20 cellular contexts compared by ENCODE assay signal in the genomic region with DNA sequence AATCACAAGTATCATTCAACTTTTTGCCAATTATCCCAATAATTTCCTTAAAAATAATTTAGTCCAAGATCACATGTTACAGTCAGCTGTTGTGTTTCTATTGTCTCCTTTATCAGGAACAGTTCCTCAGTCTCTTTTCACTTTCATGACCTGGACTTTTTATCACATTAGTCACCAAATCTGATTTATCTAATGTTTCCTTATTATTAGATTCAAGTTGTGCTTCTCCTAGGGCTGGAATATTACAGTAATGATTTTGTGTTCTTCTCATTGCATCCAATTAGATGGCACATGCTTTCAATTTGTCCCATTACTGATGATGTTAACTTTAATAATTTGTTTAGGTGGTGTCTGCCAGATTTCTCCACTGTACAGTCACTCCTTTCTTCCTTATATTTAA.
DNase-seq lines count a peak whose midpoint lies in the region; ATAC-seq and TF ChIP-seq lines count a peak whose summit lies in the region.
"Had no signal": no experiment of that assay in that cellular context is flagged by ENCODE, and none has a peak within 500 bp of the region (broad histone marks: within the 10 kb centered on the region; RNA-seq: fewer than 3 reads in every experiment).

No MANE protein-coding gene starts in this region.

- H3K4me3 ChIP-seq in HCT116 (replicated peaks in 1 of 2; ENCODE audit: low read depth in 1 of 2, low read length in 2 of 2) (peak overlapping the region; percentile 54 to 60), gastrocnemius medialis (no peak overlapping the region)

- no peaks in the 10 kb centered on the region for H3K36me3 ChIP-seq in HCT116 (ENCODE audit: control insufficient read depth in 1 of 2, insufficient read depth in 2 of 2, low read length in 2 of 2)
- no peaks in the 10 kb centered on the region for H3K36me3 ChIP-seq in gastrocnemius medialis

- TF ChIP-seq CTCF in HCT116 (IDR thresholded peaks at IDR 0.05 in 2 of 3, conservative IDR thresholded peaks at IDR 0.05 in 1 of 3; ENCODE audit: borderline replicate concordance in 1 of 3, insufficient read depth in 1 of 3, low read depth in 2 of 3, low read length in 2 of 3) (no peak), gastrocnemius medialis (IDR thresholded peaks at IDR 0.05 in 4 of 5, conservative IDR thresholded peaks at IDR 0.05 in 1 of 5) (no peak)

- no peak for TF ChIP-seq RAD21 in HCT116 (IDR thresholded peaks at IDR 0.05; ENCODE audit: low read depth)

- in situ Hi-C loops in gastrocnemius medialis (cut with MboI; ENCODE audit: low sequenced_read_pairs in 4 of 4), result no loop called here

- peaks cover 86% of the 10 kb centered on the region for H3K79me2 ChIP-seq in HCT116 (ENCODE audit: insufficient read depth, low read length)

- peak overlapping the region; percentile 78 for H3K9ac ChIP-seq in HCT116 (ENCODE audit: low read length)
- H3K9ac ChIP-seq: KMS-11 had no signal

- BruUV-seq in HCT116 (replicated peaks; lab: Mats Ljungman, UMichigan), result no TSS peak

- intact Hi-C loops in HCT116 (cut with micrococcal nuclease), result no loop called here
- intact Hi-C loops in gastrocnemius medialis (cut with DNase I; ENCODE audit: low total_unique reads), result no loop called here

- H3K9me3 ChIP-seq in HCT116 (ENCODE audit: control insufficient read depth in 1 of 2, insufficient read depth in 1 of 2, low read depth in 1 of 2, low read length in 2 of 2) (no peaks in the 10 kb centered on the region), gastrocnemius medialis (no peaks in the 10 kb centered on the region)

- DNase-seq in HCT116 (ENCODE audit: low read depth, low spot score), result no peak
- peak; percentile 24 for DNase-seq in fibroblast of gingiva (ENCODE audit: low read depth)
- DNase-seq in pulmonary artery endothelial cell (ENCODE audit: low read depth, low spot score), result peak; percentile 39
- DNase-seq in gastrocnemius medialis, result no peak
- DNase-seq in activated effector memory CD4-positive, alpha-beta T cell treated with Interleukin-2 at 50 U/mL for 16 hours, result no peak
- no peak for DNase-seq in activated effector memory CD4-positive, alpha-beta T cell treated with anti-CD3 and anti-CD28 coated beads, Interleukin-2, amount 50 U/mL, for 16 hours
- no peak for DNase-seq in caudate nucleus (lab: John Stamatoyannopoulos, UW)
- DNase-seq: ACHN, AML-193, DMS 273 treated with DMSO at 0.1 percent for 48 hours, GF-D8, NCI-H1048, NCI-H146, NCI-H2081, NCI-H510A treated with DMSO at 0.1 percent for 48 hours had no signal

- RAD21 ChIA-PET in HCT116 (lab: Charles Lee; ENCODE audit: low non-redundant PET in 1 of 2, low total read pairs in 2 of 2, uncharacterized antibody in 2 of 2, unreplicated experiment in 2 of 2), result no interaction called here

- H3K27me3 ChIP-seq in HCT116 (ENCODE audit: insufficient read depth, low read length) (no peaks in the 10 kb centered on the region), gastrocnemius medialis (no peaks in the 10 kb centered on the region)

- H4K20me1 ChIP-seq in HCT116 (ENCODE audit: insufficient read depth), result no peaks in the 10 kb centered on the region

- CTCF ChIA-PET in HCT116 (lab: Charles Lee), result interaction anchor here (1.7 kb wide), 1 partner anchor 66 kb away, joined by 4 read pairs; no protein-coding TSS in a partner anchor

- POLR2A ChIA-PET in HCT116 (lab: Charles Lee), result interaction anchor here (1.1 to 12.1 kb wide), 8 partner anchors 10 to 83 kb away, joined by 4 to 310 read pairs (median 10); a partner anchor contains a TSS

- peak overlapping the region; percentile 97 for H3K27ac ChIP-seq in HCT116 (ENCODE audit: low read depth, low read length)
- H3K27ac ChIP-seq in gastrocnemius medialis, result no peak overlapping the region
- no peak overlapping the region for H3K27ac ChIP-seq in caudate nucleus (ENCODE audit: low read depth, low read length)
- H3K27ac ChIP-seq: KMS-11 had no signal

- ATAC-seq in HCT116 (no peak), SK-N-SH treated with all-trans-retinoic acid at 6 μM for 48 hours (peak; percentile 13), gastrocnemius medialis (no peak)
- ATAC-seq: HepG2, Panc1, Right ventricle myocardium inferior had no signal

- peaks cover 85 to 99% of the 10 kb centered on the region in 2 experiments for H3K4me1 ChIP-seq in HCT116 (ENCODE audit: control insufficient read depth in 1 of 2, insufficient read depth in 2 of 2, low read length in 2 of 2)
- no peaks in the 10 kb centered on the region for H3K4me1 ChIP-seq in gastrocnemius medialis

- H2AFZ ChIP-seq in HCT116 (ENCODE audit: low read depth, low read length, poor library complexity, severe bottlenecking), result no peak overlapping the region

- no peak for TF ChIP-seq POLR2A in HCT116 (IDR thresholded peaks at IDR 0.05; ENCODE audit: borderline replicate concordance, extremely low read depth, insufficient read depth, insufficient read length)
- TF ChIP-seq POLR2A in gastrocnemius medialis (IDR thresholded peaks at IDR 0.05), result no peak

- peak overlapping the region; percentile 85 for H3K4me2 ChIP-seq in HCT116 (ENCODE audit: low read length)
- H3K4me2 ChIP-seq: KMS-11 had no signal

- no peaks in the 10 kb centered on the region for H3K9me2 ChIP-seq in HCT116 (ENCODE audit: insufficient read depth)

TF ChIP-seq in HCT116, 20 proteins besides CTCF, POLR2A, EP300 and RAD21:
- TF ChIP-seq SP1 (IDR thresholded peaks at IDR 0.05; ENCODE audit: low read depth) (no peak; the same call in none of the 2 replicates), SIN3A (IDR thresholded peaks at IDR 0.05; ENCODE audit: low read depth) (no peak), EGR1 (IDR thresholded peaks at IDR 0.05; ENCODE audit: low read depth) (0 out of 2 replicates have a peak, but pooled peaks have one; percentile 16), CEBPB (IDR thresholded peaks at IDR 0.05; ENCODE audit: low read depth) (peak; percentile 26; the same call in 1 of the 2 replicates)
TF ChIP-seq in HCT116: peak in this region for 2.

TF ChIP-seq in SK-N-SH treated with all-trans-retinoic acid at 6 μM for 48 hours, 23 proteins besides CTCF, POLR2A, EP300 and RAD21 (continues in another document):
- no peak for TF ChIP-seq ARNTL (CRISPR knock-in tag; IDR thresholded peaks at IDR 0.05; ENCODE audit: borderline replicate concordance, low read depth)
- TF ChIP-seq, protein P1, sequence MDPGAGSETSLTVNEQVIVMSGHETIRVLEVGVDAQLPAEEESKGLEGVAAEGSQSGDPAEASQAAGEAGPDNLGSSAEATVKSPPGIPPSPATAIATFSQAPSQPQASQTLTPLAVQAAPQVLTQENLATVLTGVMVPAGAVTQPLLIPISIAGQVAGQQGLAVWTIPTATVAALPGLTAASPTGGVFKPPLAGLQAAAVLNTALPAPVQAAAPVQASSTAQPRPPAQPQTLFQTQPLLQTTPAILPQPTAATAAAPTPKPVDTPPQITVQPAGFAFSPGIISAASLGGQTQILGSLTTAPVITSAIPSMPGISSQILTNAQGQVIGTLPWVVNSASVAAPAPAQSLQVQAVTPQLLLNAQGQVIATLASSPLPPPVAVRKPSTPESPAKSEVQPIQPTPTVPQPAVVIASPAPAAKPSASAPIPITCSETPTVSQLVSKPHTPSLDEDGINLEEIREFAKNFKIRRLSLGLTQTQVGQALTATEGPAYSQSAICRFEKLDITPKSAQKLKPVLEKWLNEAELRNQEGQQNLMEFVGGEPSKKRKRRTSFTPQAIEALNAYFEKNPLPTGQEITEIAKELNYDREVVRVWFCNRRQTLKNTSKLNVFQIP (CRISPR knock-in tag; IDR thresholded peaks at IDR 0.05; ENCODE audit: borderline replicate concordance, low read depth), result 0 out of 2 replicates have a peak, but pooled peaks have one; percentile 37
- TF ChIP-seq ZNF565 (CRISPR knock-in tag; conservative IDR thresholded peaks at IDR 0.05; ENCODE audit: low read depth), result no peak
- TF ChIP-seq CSDC2 (CRISPR knock-in tag; IDR thresholded peaks at IDR 0.05), result no peak
- 0 out of 2 replicates have a peak, but pooled peaks have one; percentile 18 for TF ChIP-seq ZFP3 (CRISPR knock-in tag; IDR thresholded peaks at IDR 0.05)
- no peak for TF ChIP-seq BACH2 (CRISPR knock-in tag; IDR thresholded peaks at IDR 0.05; ENCODE audit: borderline replicate concordance)
- TF ChIP-seq ZNF8 (CRISPR knock-in tag; IDR thresholded peaks at IDR 0.05), result peak; percentile 67; the same call in 1 of the 2 replicates
- TF ChIP-seq ISL1 (CRISPR knock-in tag; IDR thresholded peaks at IDR 0.05), result peak; percentile 89
- TF ChIP-seq, protein P2, sequence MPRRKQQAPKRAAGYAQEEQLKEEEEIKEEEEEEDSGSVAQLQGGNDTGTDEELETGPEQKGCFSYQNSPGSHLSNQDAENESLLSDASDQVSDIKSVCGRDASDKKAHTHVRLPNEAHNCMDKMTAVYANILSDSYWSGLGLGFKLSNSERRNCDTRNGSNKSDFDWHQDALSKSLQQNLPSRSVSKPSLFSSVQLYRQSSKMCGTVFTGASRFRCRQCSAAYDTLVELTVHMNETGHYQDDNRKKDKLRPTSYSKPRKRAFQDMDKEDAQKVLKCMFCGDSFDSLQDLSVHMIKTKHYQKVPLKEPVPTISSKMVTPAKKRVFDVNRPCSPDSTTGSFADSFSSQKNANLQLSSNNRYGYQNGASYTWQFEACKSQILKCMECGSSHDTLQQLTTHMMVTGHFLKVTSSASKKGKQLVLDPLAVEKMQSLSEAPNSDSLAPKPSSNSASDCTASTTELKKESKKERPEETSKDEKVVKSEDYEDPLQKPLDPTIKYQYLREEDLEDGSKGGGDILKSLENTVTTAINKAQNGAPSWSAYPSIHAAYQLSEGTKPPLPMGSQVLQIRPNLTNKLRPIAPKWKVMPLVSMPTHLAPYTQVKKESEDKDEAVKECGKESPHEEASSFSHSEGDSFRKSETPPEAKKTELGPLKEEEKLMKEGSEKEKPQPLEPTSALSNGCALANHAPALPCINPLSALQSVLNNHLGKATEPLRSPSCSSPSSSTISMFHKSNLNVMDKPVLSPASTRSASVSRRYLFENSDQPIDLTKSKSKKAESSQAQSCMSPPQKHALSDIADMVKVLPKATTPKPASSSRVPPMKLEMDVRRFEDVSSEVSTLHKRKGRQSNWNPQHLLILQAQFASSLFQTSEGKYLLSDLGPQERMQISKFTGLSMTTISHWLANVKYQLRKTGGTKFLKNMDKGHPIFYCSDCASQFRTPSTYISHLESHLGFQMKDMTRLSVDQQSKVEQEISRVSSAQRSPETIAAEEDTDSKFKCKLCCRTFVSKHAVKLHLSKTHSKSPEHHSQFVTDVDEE (CRISPR knock-in tag; IDR thresholded peaks at IDR 0.05), result no peak; the same call in 1 of the 2 replicates

Comparison
In these comparisons a context has a peak if more than half of its experiments do, and no peak if none do; other contexts are left out.
1. DNase-seq: peak in fibroblast of gingiva (single experiment) and pulmonary artery endothelial cell (single experiment); none in HCT116 (single experiment), gastrocnemius medialis (0 of 2), activated effector memory CD4-positive, alpha-beta T cell treated with Interleukin-2 at 50 U/mL for 16 hours (single experiment), activated effector memory CD4-positive, alpha-beta T cell treated with anti-CD3 and anti-CD28 coated beads, Interleukin-2, amount 50 U/mL, for 16 hours (single experiment) and caudate nucleus (0 of 61).
2. H3K4me3 ChIP-seq: peak in HCT116 (2 of 2); none in gastrocnemius medialis (0 of 4).